Comparison of ENCODE assay signal across 8 cellular contexts in the genomic region with DNA sequence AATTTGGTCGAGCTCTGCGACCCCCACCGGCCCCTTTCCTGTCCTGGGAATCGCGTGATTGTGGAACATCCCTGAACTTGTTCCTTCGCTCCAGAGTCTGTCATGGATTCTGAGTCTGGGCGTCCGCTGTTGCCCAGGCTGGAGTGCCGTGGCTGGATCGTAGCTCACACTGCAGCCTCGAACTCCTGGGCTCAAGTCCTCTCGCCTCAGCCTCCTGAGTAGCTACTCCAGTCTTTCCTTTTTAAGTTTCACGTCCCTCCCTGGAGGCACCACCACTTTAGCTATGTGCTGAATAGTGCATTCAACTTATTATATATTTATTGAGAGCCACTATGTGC. TPM values are rescaled to one million over a fixed set of nuclear protein-coding genes. Genes with fewer than 3 reads are reported as not detected.
DNase-seq lines count a peak whose midpoint lies in the region; FAIRE-seq and TF ChIP-seq lines count a peak whose summit lies in the region.

No MANE protein-coding gene starts in this region.

- H3K36me3 Mint-ChIP-seq in Caco-2 (ENCODE audit: insufficient read depth, unreplicated experiment), result no peaks in the 10 kb centered on the region

- peak overlapping the region; percentile 86 for H2AFZ ChIP-seq in keratinocyte (ENCODE audit: control insufficient read depth, low read length)

- H3K4me1 ChIP-seq in Caco-2 (peaks cover 8% of the 10 kb centered on the region), ascending aorta (no peaks in the 10 kb centered on the region), keratinocyte (ENCODE audit: control insufficient read depth, extremely low read depth, insufficient read depth, low read length) (peaks cover 5% of the 10 kb centered on the region)

- no peak overlapping the region for H3K27ac Mint-ChIP-seq in Caco-2 (ENCODE audit: unreplicated experiment)

- no peaks in the 10 kb centered on the region for H3K36me3 ChIP-seq in Caco-2 (ENCODE audit: control insufficient read depth, insufficient read depth, low read length)
- H3K36me3 ChIP-seq in ascending aorta, result no peaks in the 10 kb centered on the region
- H3K36me3 ChIP-seq in keratinocyte (ENCODE audit: control insufficient read depth in 2 of 2, extremely low read depth in 1 of 2, insufficient read depth in 2 of 2, low read length in 2 of 2), result no peaks in the 10 kb centered on the region

- no peaks in the 10 kb centered on the region for H3K79me2 ChIP-seq in keratinocyte (ENCODE audit: control insufficient read depth, insufficient read depth, low read length)

- TF ChIP-seq CTCF in Caco-2 (IDR thresholded peaks at IDR 0.05; ENCODE audit: insufficient read depth in 1 of 2, low read depth in 1 of 2, low read length in 1 of 2, severe bottlenecking in 1 of 2, unreplicated experiment in 1 of 2) (no peak), HL-60 (IDR thresholded peaks at IDR 0.05; ENCODE audit: insufficient read depth, low read length) (no peak), ascending aorta (IDR thresholded peaks at IDR 0.05) (no peak), keratinocyte (optimal IDR thresholded peaks at IDR 0.05 in 1 of 3, IDR thresholded peaks at IDR 0.05 in 1 of 3, conservative IDR thresholded peaks at IDR 0.05 in 1 of 3; ENCODE audit: extremely low read depth in 1 of 3, insufficient read depth in 2 of 3, low read length in 3 of 3) (no peak)

- no TSS peak for BruUV-seq in Caco-2 (replicated peaks; lab: Mats Ljungman, UMichigan)

- intact Hi-C loops in Caco-2 (cut with micrococcal nuclease; ENCODE audit: unreplicated experiment), result loop anchor here (2.0 kb wide), 1 partner anchor 14 kb away; no protein-coding TSS in a partner anchor
- intact Hi-C loops in ascending aorta (cut with DNase I), result loop anchor here (2.0 to 5.0 kb wide), 2 partner anchors 42 to 121 kb away; a partner anchor contains a TSS

- CTCF ChIA-PET in Caco-2 (lab: Charles Lee), result interaction anchor here (0.7 to 1.5 kb wide), 4 partner anchors 20 to 44 kb away, joined by 3 to 12 read pairs (median 7); a partner anchor contains a TSS

- POLR2A ChIA-PET in Caco-2 (lab: Charles Lee), result interaction anchor here (1.3 kb wide), 1 partner anchor 44 kb away, joined by 7 read pairs; a partner anchor contains a TSS

- H3K9me3 Mint-ChIP-seq in Caco-2 (ENCODE audit: unreplicated experiment), result no peaks in the 10 kb centered on the region

- H3K27me3 Mint-ChIP-seq in Caco-2 (ENCODE audit: insufficient read depth, unreplicated experiment), result no peaks in the 10 kb centered on the region

- peak overlapping the region; percentile 54 for H3K9ac ChIP-seq in keratinocyte (ENCODE audit: control insufficient read depth, extremely low read depth, insufficient read depth, low read length)

- no peaks in the 10 kb centered on the region for H3K9me1 ChIP-seq in keratinocyte (ENCODE audit: control insufficient read depth, extremely low read depth, insufficient read depth, low read length)

- H3K4me2 ChIP-seq in keratinocyte (ENCODE audit: control insufficient read depth, extremely low read depth, insufficient read depth, low read depth, low read length), result peak overlapping the region; percentile 80

- dilution Hi-C loops in keratinocyte (cut with MboI; ENCODE audit: extremely low pct_ligation_motif_present, low sequenced_read_pairs), result no loop called here

- peak overlapping the region; percentile 64 for H3K4me3 ChIP-seq in Caco-2 (ENCODE audit: low read depth, low read length)
- H3K4me3 ChIP-seq in HL-60 (replicated peaks; ENCODE audit: insufficient read depth, low read length), result peak overlapping the region; percentile 45
- H3K4me3 ChIP-seq in ascending aorta, result peak overlapping the region; percentile 73 to 80
- H3K4me3 ChIP-seq in keratinocyte (ENCODE audit: control insufficient read depth in 2 of 3, extremely low read depth in 1 of 3, insufficient read depth in 2 of 3, low read depth in 1 of 3, low read length in 3 of 3), result peak overlapping the region; percentile 52 to 65 (median 63)

- no peak for FAIRE-seq in keratinocyte (lab: Jason Lieb, UNC)

- DNase-seq in Caco-2, result no peak
- no peak for DNase-seq in HL-60 (ENCODE audit: low read depth in 1 of 2, low spot score in 1 of 2)
- no peak for DNase-seq in ascending aorta (ENCODE audit: low spot score in 2 of 2)
- no peak for DNase-seq in keratinocyte (ENCODE audit: low read depth, low spot score)
- no peak for DNase-seq in substantia nigra (lab: John Stamatoyannopoulos, UW)
- no peak for DNase-seq in globus pallidus (ENCODE audit: low spot score)
- no peak for DNase-seq in dedifferentiated amniotic fluid mesenchymal stem cell (ENCODE audit: extremely low spot score)
- no peak for DNase-seq in cerebellar nuclear complex (lab: John Stamatoyannopoulos, UW)

- no peaks in the 10 kb centered on the region for H3K27me3 ChIP-seq in Caco-2 (replicated peaks; ENCODE audit: control insufficient read depth, insufficient read depth, low read length)
- no peaks in the 10 kb centered on the region for H3K27me3 ChIP-seq in HL-60 (ENCODE audit: insufficient read depth, poor library complexity, severe bottlenecking)
- no peaks in the 10 kb centered on the region for H3K27me3 ChIP-seq in ascending aorta
- H3K27me3 ChIP-seq in keratinocyte (ENCODE audit: control insufficient read depth, extremely low read depth, insufficient read depth, low read length), result no peaks in the 10 kb centered on the region

- H4K20me1 ChIP-seq in keratinocyte (ENCODE audit: control insufficient read depth, extremely low read depth, insufficient read depth, low read length), result no peaks in the 10 kb centered on the region

- H3K27ac ChIP-seq in HL-60 (replicated peaks) (no peak overlapping the region), ascending aorta (peak overlapping the region; percentile 85 to 86), keratinocyte (ENCODE audit: control insufficient read depth, insufficient read depth, low read length) (no peak overlapping the region), substantia nigra (ENCODE audit: low read depth, low read length, poor library complexity, severe bottlenecking) (peak overlapping the region; percentile 30)

- H3K9me3 ChIP-seq in Caco-2 (no peaks in the 10 kb centered on the region), ascending aorta (no peaks in the 10 kb centered on the region), keratinocyte (ENCODE audit: control insufficient read depth, low read depth, low read length) (no peaks in the 10 kb centered on the region)

- H3K4me3 Mint-ChIP-seq in Caco-2 (ENCODE audit: unreplicated experiment), result peak overlapping the region; percentile 80

- peaks cover 5% of the 10 kb centered on the region for H3K4me1 Mint-ChIP-seq in Caco-2 (ENCODE audit: low read depth, unreplicated experiment)

RNA-seq across cellular contexts. Expression of a gene that starts 0.7 kb away (rescaled TPM):
- total RNA-seq in Caco-2 (2022) (not detected in 2 replicates), ascending aorta (not detected)
- not detected in 3 replicates for polyA plus RNA-seq in keratinocyte
- not detected for polyA plus RNA-seq in keratinocyte (2011; ENCODE audit: low read depth)
- polyA plus RNA-seq in keratinocyte (2011; cell fraction: cytosol; rRNA removed), result not detected in 2 replicates
- polyA plus RNA-seq in keratinocyte (2011; cell fraction: nucleus; rRNA removed), result not detected in 2 replicates
- not detected in 2 replicates for polyA plus RNA-seq in keratinocyte (2012; ENCODE audit: low replicate concordance)
- polyA minus RNA-seq in keratinocyte, result not detected in 3 replicates
- polyA minus RNA-seq in keratinocyte (2011; cell fraction: cytosol; rRNA and poly(A)+ RNA removed), result not detected
- not detected in 2 replicates for polyA minus RNA-seq in keratinocyte (2011; cell fraction: nucleus; rRNA and poly(A)+ RNA removed)

RNA-seq across cellular contexts. Expression of a gene that starts 21.3 kb away (rescaled TPM):
- total RNA-seq in Caco-2 (2022) (2.7 and 3.2 TPM in 2 replicates), ascending aorta (1.9 TPM)
- 0.29 to 0.68 TPM (median 0.40 TPM) in 3 replicates for polyA plus RNA-seq in keratinocyte
- not detected for polyA plus RNA-seq in keratinocyte (2011; ENCODE audit: low read depth)
- 0.44 and 0.57 TPM in 2 replicates for polyA plus RNA-seq in keratinocyte (2011; cell fraction: cytosol; rRNA removed)
- polyA plus RNA-seq in keratinocyte (2011; cell fraction: nucleus; rRNA removed), result 0.23 and 0.64 TPM in 2 replicates
- 0.13 and 0.41 TPM in 2 replicates for polyA plus RNA-seq in keratinocyte (2012; ENCODE audit: low replicate concordance)
- 0.10 to 0.19 TPM in 2 of 3 replicates, not detected in the other for polyA minus RNA-seq in keratinocyte
- polyA minus RNA-seq in keratinocyte (2011; cell fraction: cytosol; rRNA and poly(A)+ RNA removed), result 1.3 TPM
- polyA minus RNA-seq in keratinocyte (2011; cell fraction: nucleus; rRNA and poly(A)+ RNA removed), result 0.32 TPM in 1 of 2 replicates, not detected in the other

RNA-seq across cellular contexts. Expression of a gene that starts 31.8 kb away (rescaled TPM):
- total RNA-seq in Caco-2 (2022) (9.6 and 12.2 TPM in 2 replicates), ascending aorta (1.5 TPM)
- polyA plus RNA-seq in keratinocyte, result 2.9 to 8.4 TPM (median 5.6 TPM) in 3 replicates
- polyA plus RNA-seq in keratinocyte (2011; ENCODE audit: low read depth), result 3.4 TPM
- polyA plus RNA-seq in keratinocyte (2011; cell fraction: cytosol; rRNA removed), result 2.9 and 8.3 TPM in 2 replicates
- polyA plus RNA-seq in keratinocyte (2011; cell fraction: nucleus; rRNA removed), result 3.2 and 3.7 TPM in 2 replicates
- polyA plus RNA-seq in keratinocyte (2012; ENCODE audit: low replicate concordance), result 1.7 and 6.7 TPM in 2 replicates
- 0.66 to 2.1 TPM (median 1.4 TPM) in 3 replicates for polyA minus RNA-seq in keratinocyte
- 2.5 TPM for polyA minus RNA-seq in keratinocyte (2011; cell fraction: cytosol; rRNA and poly(A)+ RNA removed)
- 1.1 and 2.1 TPM in 2 replicates for polyA minus RNA-seq in keratinocyte (2011; cell fraction: nucleus; rRNA and poly(A)+ RNA removed)

RNA-seq across cellular contexts. Expression of a gene that starts 44.0 kb away (rescaled TPM):
- total RNA-seq in Caco-2 (2022) (36.7 and 41.4 TPM in 2 replicates), ascending aorta (44.5 TPM)
- 5.4 to 7.5 TPM (median 6.9 TPM) in 3 replicates for polyA plus RNA-seq in keratinocyte
- polyA plus RNA-seq in keratinocyte (2011; ENCODE audit: low read depth), result 5.0 TPM
- polyA plus RNA-seq in keratinocyte (2011; cell fraction: cytosol; rRNA removed), result 5.1 and 8.1 TPM in 2 replicates
- polyA plus RNA-seq in keratinocyte (2011; cell fraction: nucleus; rRNA removed), result 8.8 and 11.9 TPM in 2 replicates
- polyA plus RNA-seq in keratinocyte (2012; ENCODE audit: low replicate concordance), result 5.6 and 7.2 TPM in 2 replicates
- polyA minus RNA-seq in keratinocyte, result 1.2 to 2.7 TPM (median 1.9 TPM) in 3 replicates
- polyA minus RNA-seq in keratinocyte (2011; cell fraction: cytosol; rRNA and poly(A)+ RNA removed), result 4.6 TPM
- polyA minus RNA-seq in keratinocyte (2011; cell fraction: nucleus; rRNA and poly(A)+ RNA removed), result 3.6 and 4.0 TPM in 2 replicates

RNA-seq across cellular contexts. Expression of a gene that starts 54.3 kb away (rescaled TPM):
- total RNA-seq in Caco-2 (2022), result 0.14 and 0.29 TPM in 2 replicates
- not detected for total RNA-seq in ascending aorta
- 0.12 to 0.24 TPM (median 0.16 TPM) in 3 replicates for polyA plus RNA-seq in keratinocyte
- not detected for polyA plus RNA-seq in keratinocyte (2011; ENCODE audit: low read depth)
- polyA plus RNA-seq in keratinocyte (2011; cell fraction: cytosol; rRNA removed), result 0.05 and 0.06 TPM in 2 replicates
- 0.34 and 0.68 TPM in 2 replicates for polyA plus RNA-seq in keratinocyte (2011; cell fraction: nucleus; rRNA removed)
- 0.10 TPM in 1 of 2 replicates, not detected in the other for polyA plus RNA-seq in keratinocyte (2012; ENCODE audit: low replicate concordance)
- 0.26 to 0.51 TPM (median 0.40 TPM) in 3 replicates for polyA minus RNA-seq in keratinocyte
- polyA minus RNA-seq in keratinocyte (2011; cell fraction: cytosol; rRNA and poly(A)+ RNA removed), result not detected
- 0.21 and 1.2 TPM in 2 replicates for polyA minus RNA-seq in keratinocyte (2011; cell fraction: nucleus; rRNA and poly(A)+ RNA removed)

Comparison
In these comparisons a context has a peak if more than half of its experiments do, and no peak if none do; other contexts are left out.
1. H3K27ac ChIP-seq: peak in ascending aorta (2 of 2) and substantia nigra (single experiment); none in HL-60 (single experiment) and keratinocyte (single experiment).
2. Peak in every context shown above with its lines, with median percentiles within 50 percentile points of each other: H3K4me3 ChIP-seq.